In genomic region chr16:68696514-68696913, GRCh38 we compare ENCODE assay signal across 24 cellular contexts. TPM values are rescaled to one million over a fixed set of nuclear protein-coding genes. Genes with fewer than 3 reads are reported as not detected.
DNase-seq lines count a peak whose midpoint lies in the region; ATAC-seq and TF ChIP-seq lines count a peak whose summit lies in the region.
"Had no signal": no experiment of that assay in that cellular context is flagged by ENCODE, and none has a peak within 500 bp of the region (broad histone marks: within the 10 kb centered on the region; RNA-seq: fewer than 3 reads in every experiment).

No MANE protein-coding gene starts in this region.

- H3K4me1 ChIP-seq in CD8-positive, alpha-beta T cell (ENCODE audit: insufficient read depth, low read length), result no peaks in the 10 kb centered on the region
- H3K4me1 ChIP-seq: adrenal gland, breast epithelium, HAP-1 had no signal

- intact Hi-C loops in left colon (cut with DNase I, micrococcal nuclease), result loop anchor here in 1 of 2 donors (10.0 kb wide), 1 partner anchor 108 kb away; no protein-coding TSS in a partner anchor
- intact Hi-C loops in CD8-positive, alpha-beta T cell (cut with DNase I, micrococcal nuclease), result no loop called here

- TF ChIP-seq CTCF in LNCaP clone FGC (IDR thresholded peaks at IDR 0.05; ENCODE audit: control insufficient read depth, extremely low read depth, insufficient read depth), result peak; percentile 64
- TF ChIP-seq CTCF in CD8-positive, alpha-beta T cell (IDR thresholded peaks at IDR 0.05), result no peak

- no peak overlapping the region for H3K4me3 Mint-ChIP-seq in CD8-positive, alpha-beta T cell
- H3K4me3 Mint-ChIP-seq: stimulated activated naive CD8-positive, alpha-beta T cell treated with anti-CD3 and anti-CD28 coated beads, Interleukin-15, Interleukin-2, amounts not matched to agents 100 ng/mL and 50 ng/mL, for 24 hours had no signal

- peak; percentile 38 for DNase-seq in COR-L47 (lab: John Stamatoyannopoulos, UW)
- DNase-seq in LNCaP clone FGC (ENCODE audit: low read depth), result peak; percentile 92
- DNase-seq in NCI-H774 (lab: John Stamatoyannopoulos, UW), result peak; percentile 15
- DNase-seq in left colon, result peak; percentile 43 to 59
- no peak for DNase-seq in activated T-cell treated with anti-CD3 and anti-CD28 coated beads, Interleukin-2, amount 50 U/mL, for 48 hours
- no peak for DNase-seq in stimulated activated CD4-positive, alpha-beta T cell treated with anti-CD3 and anti-CD28 coated beads, Interleukin-4, amount 100 ng/mL, for 4 hours
- no peak for DNase-seq in CD8-positive, alpha-beta T cell
- DNase-seq: activated CD4-positive, alpha-beta T cell treated with anti-CD3 and anti-CD28 coated beads, Interleukin-2, amount 50 U/mL, for 1 hour; activated gamma-delta T cell treated with Interleukin-2 at 50 U/mL for 16 hours; adrenal gland; EL; heart right ventricle; NCI-H187; NCI-H526; SHP77 treated with DMSO at 0.1 percent for 48 hours; stimulated activated CD4-positive, alpha-beta T cell treated with anti-CD3 and anti-CD28 coated beads, Interleukin-4, amount 100 ng/mL, for 1 hour; trophoblast cell had no signal

- no peak overlapping the region for H3K4me3 ChIP-seq in LNCaP clone FGC (ENCODE audit: low read depth, low read length)
- H3K4me3 ChIP-seq in CD8-positive, alpha-beta T cell (ENCODE audit: low read depth, low read length), result no peak overlapping the region
- H3K4me3 ChIP-seq: adrenal gland, breast epithelium, coronary artery, HAP-1, heart right ventricle, skin epidermis had no signal

- CTCF ChIA-PET in CD8-positive, alpha-beta T cell (lab: Charles Lee), result no interaction called here

- H3K9me3 ChIP-seq in CD8-positive, alpha-beta T cell (ENCODE audit: low read length), result no peaks in the 10 kb centered on the region
- H3K9me3 ChIP-seq: adrenal gland, breast epithelium, HAP-1, heart right ventricle had no signal

- no peaks in the 10 kb centered on the region for H3K9me3 Mint-ChIP-seq in CD8-positive, alpha-beta T cell
- H3K9me3 Mint-ChIP-seq: stimulated activated naive CD8-positive, alpha-beta T cell treated with anti-CD3 and anti-CD28 coated beads, Interleukin-15, Interleukin-2, amounts not matched to agents 100 ng/mL and 50 ng/mL, for 24 hours had no signal

- ATAC-seq in left colon (peak; percentile 96), HG03442 (IDR thresholded peaks at IDR 0.05; ENCODE audit: unreplicated experiment) (no peak)
- no peak for ATAC-seq in CD8-positive, alpha-beta T cell
- ATAC-seq: heart right ventricle had no signal

- no peaks in the 10 kb centered on the region for H3K36me3 Mint-ChIP-seq in CD8-positive, alpha-beta T cell

- no peaks in the 10 kb centered on the region for H3K36me3 ChIP-seq in CD8-positive, alpha-beta T cell (ENCODE audit: insufficient read depth, low read length)
- H3K36me3 ChIP-seq: adrenal gland, breast epithelium, HAP-1, heart right ventricle had no signal

- POLR2A ChIA-PET in CD8-positive, alpha-beta T cell (lab: Charles Lee), result no interaction called here

- H3K27ac ChIP-seq in CD8-positive, alpha-beta T cell (ENCODE audit: low read depth, low read length), result no peak overlapping the region
- H3K27ac ChIP-seq: adrenal gland, breast epithelium, coronary artery, heart right ventricle, skin epidermis had no signal

- no peaks in the 10 kb centered on the region for H3K27me3 Mint-ChIP-seq in CD8-positive, alpha-beta T cell (ENCODE audit: low read depth)
- H3K27me3 Mint-ChIP-seq: stimulated activated naive CD8-positive, alpha-beta T cell treated with anti-CD3 and anti-CD28 coated beads, Interleukin-15, Interleukin-2, amounts not matched to agents 100 ng/mL and 50 ng/mL, for 24 hours had no signal

- H3K27me3 ChIP-seq in CD8-positive, alpha-beta T cell (ENCODE audit: insufficient read depth, low read length), result no peaks in the 10 kb centered on the region
- H3K27me3 ChIP-seq: adrenal gland, breast epithelium had no signal

- no peaks in the 10 kb centered on the region for H3K4me1 Mint-ChIP-seq in CD8-positive, alpha-beta T cell (ENCODE audit: low read depth)

- no peak overlapping the region for H3K27ac Mint-ChIP-seq in CD8-positive, alpha-beta T cell
- H3K27ac Mint-ChIP-seq: stimulated activated naive CD8-positive, alpha-beta T cell treated with anti-CD3 and anti-CD28 coated beads, Interleukin-15, Interleukin-2, amounts not matched to agents 100 ng/mL and 50 ng/mL, for 24 hours had no signal

RNA-seq across cellular contexts. Expression of gene CDH1, which starts 40.6 kb away (rescaled TPM):
- 100 to 1,000 TPM; 714 to 770 TPM for total RNA-seq in left colon
- under 1 TPM; 0.49 to 0.83 TPM for total RNA-seq in CD8-positive, alpha-beta T cell

RNA-seq across cellular contexts. Expression of gene CDH3, which starts 51.4 kb away (rescaled TPM):
- under 1 TPM; 0.81 to 0.89 TPM for total RNA-seq in left colon
- under 1 TPM; 0.22 to 0.36 TPM for total RNA-seq in CD8-positive, alpha-beta T cell
- total RNA-seq: endothelial cell of umbilical vein had no signal

Comparison
In these comparisons a context has a peak if more than half of its experiments do, and no peak if none do; other contexts are left out.
1. DNase-seq: peak in COR-L47 (single experiment), LNCaP clone FGC (single experiment), NCI-H774 (single experiment) and left colon (2 of 2); none in activated T-cell treated with anti-CD3 and anti-CD28 coated beads, Interleukin-2, amount 50 U/mL, for 48 hours (0 of 2), stimulated activated CD4-positive, alpha-beta T cell treated with anti-CD3 and anti-CD28 coated beads, Interleukin-4, amount 100 ng/mL, for 4 hours (0 of 2) and CD8-positive, alpha-beta T cell (0 of 7).
2. RNA of gene CDH1, which starts 40.6 kb away (total RNA-seq): 714 to 770 TPM in left colon; 0.49 to 0.83 TPM in CD8-positive, alpha-beta T cell; every median in the first group is over 100 times any median in the second.